ENCODE assay signal across 19 cellular contexts in the genomic region with DNA sequence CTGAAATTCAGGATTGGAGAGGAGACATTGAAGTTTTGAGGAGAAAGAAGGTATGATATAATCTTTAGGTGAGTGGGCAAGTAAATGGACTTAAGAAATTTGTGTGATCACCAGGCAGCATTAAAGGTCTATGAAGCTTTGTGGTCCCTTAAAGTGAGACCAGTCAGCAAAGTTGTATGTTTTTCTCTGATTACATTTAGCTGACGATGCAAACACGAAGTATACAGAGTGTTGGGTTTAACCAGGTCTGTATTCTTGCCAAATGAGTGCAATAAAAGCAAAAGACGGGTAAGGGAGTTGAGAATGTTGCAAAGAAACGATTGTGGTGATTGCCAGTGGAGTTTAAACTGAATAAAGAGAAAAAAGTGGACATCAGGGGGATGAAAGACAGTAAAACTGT. TPM values are rescaled to one million over a fixed set of nuclear protein-coding genes. Genes with fewer than 3 reads are reported as not detected.
DNase-seq lines count a peak whose midpoint lies in the region; ATAC-seq, FAIRE-seq and TF ChIP-seq lines count a peak whose summit lies in the region.
"Had no signal": no experiment of that assay in that cellular context is flagged by ENCODE, and none has a peak within 500 bp of the region (broad histone marks: within the 10 kb centered on the region; RNA-seq: fewer than 3 reads in every experiment).

No MANE protein-coding gene starts in this region.

- H3K9me2 ChIP-seq in hepatocyte (replicated peaks; ENCODE audit: insufficient read depth): no peaks in the 10 kb centered on the region

- H3K9me3 ChIP-seq in A549 (no peaks in the 10 kb centered on the region), hepatocyte (ENCODE audit: low read depth) (no peaks in the 10 kb centered on the region), transverse colon (no peaks in the 10 kb centered on the region)

- H3K4me1 ChIP-seq in A549 (peaks cover 34% of the 10 kb centered on the region), hepatocyte (ENCODE audit: insufficient read depth) (no peaks in the 10 kb centered on the region), transverse colon (peaks cover 0 to 5% (median 0%) of the 10 kb centered on the region in 4 donors)

- H3K27me3 ChIP-seq in hepatocyte (no peaks in the 10 kb centered on the region), transverse colon (no peaks in the 10 kb centered on the region)

- ATAC-seq in A549 (no peak), GM21390 (IDR thresholded peaks at IDR 0.05; ENCODE audit: unreplicated experiment) (no peak)
- ATAC-seq: GM23338, HCT116 had no signal

- POLR2A ChIA-PET in A549 (lab: Yijun Ruan, JAX): no interaction called here

- no peak overlapping the region for H3K4me2 ChIP-seq in A549
- no peak overlapping the region for H3K4me2 ChIP-seq in hepatocyte
- H3K4me2 ChIP-seq: GM23338 had no signal

- FAIRE-seq in A549 (lab: Jason Lieb, UNC): peak; percentile 61
- FAIRE-seq: GM12892, GM19239 had no signal

- in situ Hi-C loops in transverse colon (cut with MboI; ENCODE audit: low pct_ligation_motif_present in 1 of 4, low pct_unique_long_range_greater_than_20kb in 1 of 4, low sequenced_read_pairs in 3 of 4): no loop called here

- no peak for TF ChIP-seq RAD21 in A549 (conservative IDR thresholded peaks at IDR 0.05 in 1 of 2, IDR thresholded peaks at IDR 0.05 in 1 of 2)

- no peak overlapping the region for H2AFZ ChIP-seq in hepatocyte
- H2AFZ ChIP-seq: GM23338 had no signal

- CTCF ChIA-PET in A549 (lab: Yijun Ruan, JAX): interaction anchor here (1.3 kb wide), 1 partner anchor 291 kb away, joined by 3 read pairs; no protein-coding TSS in a partner anchor

- intact Hi-C loops in transverse colon (cut with DNase I; ENCODE audit: low total_unique reads): no loop called here

- H3K36me3 ChIP-seq in hepatocyte (replicated peaks; ENCODE audit: insufficient read depth, low read depth) (no peaks in the 10 kb centered on the region), transverse colon (no peaks in the 10 kb centered on the region)

- TF ChIP-seq CTCF in A549 (IDR thresholded peaks at IDR 0.05) (no peak), hepatocyte (IDR thresholded peaks at IDR 0.05; ENCODE audit: poor library complexity) (no peak), transverse colon (IDR thresholded peaks at IDR 0.05) (no peak)

- H4K20me1 ChIP-seq in hepatocyte (ENCODE audit: insufficient read depth, poor library complexity, severe bottlenecking): no peaks in the 10 kb centered on the region

- DNase-seq in A549 (ENCODE audit: low read depth in 1 of 2, low spot score in 1 of 2): no peak
- DNase-seq in RPMI8226: peak; percentile 33
- DNase-seq in hepatocyte (ENCODE audit: low spot score): no peak
- no peak for DNase-seq in NOMO-1 treated with DMSO at 0.1 percent for 48 hours (lab: John Stamatoyannopoulos, UW; ENCODE audit: unreplicated experiment)
- no peak for DNase-seq in transverse colon
- DNase-seq: 8988T; C1 segment of cervical spinal cord; Calu3; CD4-positive, alpha-beta memory T cell; COR-L47; DMS79 treated with DMSO at 0.1 percent for 48 hours; GF-D8; H9; HFFc6 had no signal

- H3K4me3 ChIP-seq in A549: no peak overlapping the region
- H3K4me3 ChIP-seq in hepatocyte: no peak overlapping the region
- no peak overlapping the region for H3K4me3 ChIP-seq in transverse colon
- H3K4me3 ChIP-seq: GM23338 had no signal

- H3K27ac ChIP-seq in A549 (peak overlapping the region; percentile 70 to 83), hepatocyte (peak overlapping the region; percentile 88), transverse colon (peak overlapping the region in 2 of 4 donors; percentile 13 to 58)

- 82% methylated on average over 4 of the region's 4 CpGs for WGBS in A549 (ENCODE audit: missing lambda C conversion rate)
- 50% methylated on average over 4 of the region's 4 CpGs for WGBS in hepatocyte (ENCODE audit: low lambda C conversion rate, missing lambda C conversion rate)
- WGBS in transverse colon (ENCODE audit: low coverage in 1 of 2), 2 donors: 26 to 40% methylated on average over 4 of the region's 4 CpGs

- H3K79me2 ChIP-seq in hepatocyte: no peaks in the 10 kb centered on the region

- no peak for TF ChIP-seq POLR2A in A549 (IDR thresholded peaks at IDR 0.05; ENCODE audit: low read length)
- TF ChIP-seq POLR2A in transverse colon (IDR thresholded peaks at IDR 0.05): no peak

- TF ChIP-seq EP300 in A549 (IDR thresholded peaks at IDR 0.05): no peak
- no peak for TF ChIP-seq EP300 in transverse colon (IDR thresholded peaks at IDR 0.05; ENCODE audit: low read depth)

TF ChIP-seq in A549, 52 proteins besides CTCF, POLR2A, EP300 and RAD21:
- TF ChIP-seq MAFK (IDR thresholded peaks at IDR 0.05; ENCODE audit: partially characterized antibody) (peak; percentile 72), KDM5A (IDR thresholded peaks at IDR 0.05) (no peak)
TF ChIP-seq in A549: peak in this region for 1.

RNA-seq across cellular contexts. Expression of a gene that starts 11.6 kb away (rescaled TPM):
- polyA plus RNA-seq in A549 (2011; rRNA removed) (58.9 and 59.2 TPM in 2 replicates), A549 (2017; fragmentation: RNase III; extraction: RNeasy Plus Mini Kit Qiagen cat#74134 plus additional on column Dnase treatment) (26.6 to 27.8 TPM (median 26.9 TPM) in 3 replicates), hepatocyte (45.5 and 51.3 TPM in 2 replicates)
- polyA plus RNA-seq in A549 (2012; cell fraction: cytosol; rRNA removed): 7.8 and 9.6 TPM in 2 replicates
- 2.7 and 5.7 TPM in 2 replicates for polyA plus RNA-seq in A549 (2012; cell fraction: nucleus; rRNA removed)
- polyA minus RNA-seq in A549 (2011; rRNA and poly(A)+ RNA removed): 22.9 and 24.3 TPM in 2 replicates
- total RNA-seq in hepatocyte (40.2 and 45.5 TPM in 2 replicates), transverse colon (10 to 100 TPM; 10.8 to 33.0 (median 21.0) TPM)

RNA-seq across cellular contexts. Expression of a gene that starts 54.0 kb away (rescaled TPM):
- polyA plus RNA-seq in A549 (2011; rRNA removed) (3.9 and 5.7 TPM in 2 replicates), A549 (2017; fragmentation: RNase III; extraction: RNeasy Plus Mini Kit Qiagen cat#74134 plus additional on column Dnase treatment) (1.7 to 2.0 TPM (median 2.0 TPM) in 3 replicates), hepatocyte (4.5 and 4.8 TPM in 2 replicates)
- 0.37 and 0.76 TPM in 2 replicates for polyA plus RNA-seq in A549 (2012; cell fraction: cytosol; rRNA removed)
- polyA plus RNA-seq in A549 (2012; cell fraction: nucleus; rRNA removed): 0.61 and 0.87 TPM in 2 replicates
- polyA minus RNA-seq in A549 (2011; rRNA and poly(A)+ RNA removed): 12.1 and 12.3 TPM in 2 replicates
- total RNA-seq in hepatocyte (5.6 and 10.3 TPM in 2 replicates), transverse colon (1 to 10 TPM; 2.8 to 8.7 (median 6.6) TPM)
